In genomic region chr7:47371317-47371716, GRCh38 we compare ENCODE assay signal across 27 cellular contexts.
DNase-seq lines count a peak whose midpoint lies in the region; ATAC-seq and TF ChIP-seq lines count a peak whose summit lies in the region.
"Had no signal": no experiment of that assay in that cellular context is flagged by ENCODE, and none has a peak within 500 bp of the region (broad histone marks: within the 10 kb centered on the region; RNA-seq: fewer than 3 reads in every experiment).

No MANE protein-coding gene starts in this region.

- TF ChIP-seq CTCF in hepatocyte (IDR thresholded peaks at IDR 0.05; ENCODE audit: poor library complexity) = no peak
- TF ChIP-seq CTCF in psoas muscle (IDR thresholded peaks at IDR 0.05) = no peak

- H3K27ac ChIP-seq in hepatocyte (peak overlapping the region; percentile 15), psoas muscle (peak overlapping the region; percentile 46)
- H3K27ac ChIP-seq: C4-2B, cardiac muscle cell, epithelial cell of prostate, left lung had no signal

- H3K9me3 ChIP-seq in hepatocyte (ENCODE audit: low read depth) (no peaks in the 10 kb centered on the region), psoas muscle (no peaks in the 10 kb centered on the region)
- H3K9me3 ChIP-seq: left lung, SJCRH30 had no signal

- DNase-seq in NCI-H146 (lab: John Stamatoyannopoulos, UW) (peak; percentile 54), NCI-H146 treated with DMSO at 0.1 percent for 48 hours (lab: John Stamatoyannopoulos, UW; ENCODE audit: unreplicated experiment) (no peak), NCI-H69 (lab: John Stamatoyannopoulos, UW) (peak; percentile 74), hepatocyte (ENCODE audit: low spot score) (no peak), psoas muscle (no peak), D341Med (ENCODE audit: low spot score) (no peak), NCI-H1436 (lab: John Stamatoyannopoulos, UW) (no peak), NAMALWA (ENCODE audit: low spot score) (no peak)
- DNase-seq: 8988T; activated CD4-positive, alpha-beta T cell treated with anti-CD3 and anti-CD28 coated beads, Interleukin-2, amount 10 ng/mL, durations not matched to agents 24 days and 14 days; activated gamma-delta T cell; activated naive CD8-positive, alpha-beta T cell treated with anti-CD3 and anti-CD28 coated beads for 36 hours; activated T-cell treated with anti-CD3 and anti-CD28 coated beads, Interleukin-2, amount 50 U/mL, for 4 hours; cortex of kidney; effector memory CD4-positive, alpha-beta T cell; Kasumi-1; MV-4-11; naive B cell; NCI-H187; stimulated activated naive B cell treated with anti-CD40 and anti-IgM and Interleukin-4, amounts not matched to agents 10 μg/mL and 1 μg/mL and 100 μg/mL, for 72 hours; SW 1271; T1000 had no signal

- H3K9me2 ChIP-seq in hepatocyte (replicated peaks; ENCODE audit: insufficient read depth) = no peaks in the 10 kb centered on the region

- H3K27me3 ChIP-seq in hepatocyte (no peaks in the 10 kb centered on the region), psoas muscle (ENCODE audit: insufficient read depth in 3 of 3, low read length in 2 of 3) (no peaks in the 10 kb centered on the region)
- H3K27me3 ChIP-seq: cardiac muscle cell, left lung, SJCRH30 had no signal

- intact Hi-C loops in psoas muscle (cut with DNase I) = loop anchor here in 1 of 2 donors (5.0 kb wide), 1 partner anchor 34 kb away; no protein-coding TSS in a partner anchor

- ATAC-seq in psoas muscle = no peak
- ATAC-seq: activated T-cell treated with anti-CD3 and anti-CD28 coated beads, Interleukin-2, amount 50 U/mL, for 4 hours; stimulated activated naive B cell treated with anti-CD40 and anti-IgM and Interleukin-4, amounts not matched to agents 10 μg/mL and 1 μg/mL and 100 μg/mL, for 72 hours had no signal

- H3K4me2 ChIP-seq in hepatocyte = no peak overlapping the region

- no peak overlapping the region for H3K4me3 ChIP-seq in hepatocyte
- no peak overlapping the region for H3K4me3 ChIP-seq in psoas muscle
- H3K4me3 ChIP-seq: cardiac muscle cell, left lung, SJCRH30 had no signal

- H3K4me1 ChIP-seq in hepatocyte (ENCODE audit: insufficient read depth) (peaks cover 6% of the 10 kb centered on the region), psoas muscle (peaks cover 37% of the 10 kb centered on the region)

- H2AFZ ChIP-seq in hepatocyte = no peak overlapping the region

- 94% methylated on average over 1 of the region's 1 CpG for WGBS in hepatocyte (ENCODE audit: low lambda C conversion rate, missing lambda C conversion rate)
- 97 to 100% (median 100%) methylated on average over 1 of the region's 1 CpG for WGBS in psoas muscle, 3 donors

- H3K79me2 ChIP-seq in hepatocyte = peaks cover 73% of the 10 kb centered on the region

- peaks cover 26% of the 10 kb centered on the region for H4K20me1 ChIP-seq in hepatocyte (ENCODE audit: insufficient read depth, poor library complexity, severe bottlenecking)

- H3K36me3 ChIP-seq in hepatocyte (replicated peaks; ENCODE audit: insufficient read depth, low read depth) (no peaks in the 10 kb centered on the region), psoas muscle (ENCODE audit: insufficient read depth in 1 of 2, low read depth in 1 of 2) (peaks cover 0 to 17% of the 10 kb centered on the region in 2 donors)
- H3K36me3 ChIP-seq: cardiac muscle cell had no signal

Comparison
In these comparisons a context has a peak if more than half of its experiments do, and no peak if none do; other contexts are left out.
1. DNase-seq: peak in NCI-H146 (single experiment) and NCI-H69 (single experiment); none in NCI-H146 treated with DMSO at 0.1 percent for 48 hours (single experiment), hepatocyte (single experiment), psoas muscle (0 of 2), D341Med (single experiment), NCI-H1436 (single experiment) and NAMALWA (single experiment).